Comparison of ENCODE assay signal across 1 cellular context in the genomic region with DNA sequence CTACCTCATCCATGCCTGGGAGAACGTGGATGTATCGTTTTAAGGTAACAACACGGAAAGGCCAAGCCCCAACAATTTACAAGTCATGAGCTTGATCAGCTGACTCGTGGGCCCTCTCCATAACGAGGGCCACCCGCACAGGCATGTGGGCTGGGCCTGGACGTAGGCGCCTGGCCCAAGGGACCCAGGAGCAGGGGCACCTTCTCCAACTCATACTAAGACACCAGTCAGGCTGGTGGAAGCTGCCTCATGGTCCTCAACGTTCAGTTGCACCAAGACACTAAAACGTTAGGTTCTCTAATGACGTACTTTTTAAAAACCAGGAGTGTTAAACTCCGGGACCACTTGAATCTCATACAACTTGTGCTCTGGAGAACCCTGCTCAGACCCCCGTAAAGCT.
TF ChIP-seq lines count a peak whose summit lies in the region.

No MANE protein-coding gene starts in this region.

TF ChIP-seq in HepG2, 621 proteins besides CTCF, POLR2A, EP300 and RAD21:
- TF ChIP-seq TEAD2 (CRISPR knock-in tag; IDR thresholded peaks at IDR 0.05) = no peak
- no peak for TF ChIP-seq PRMT3 (CRISPR knock-in tag; IDR thresholded peaks at IDR 0.05; ENCODE audit: borderline replicate concordance, low read depth)
- TF ChIP-seq HNF4A (CRISPR knock-in tag; IDR thresholded peaks at IDR 0.05) = no peak
- no peak for TF ChIP-seq ZMYM3 (CRISPR knock-in tag; IDR thresholded peaks at IDR 0.05)
- no peak for TF ChIP-seq SNAPC2 (CRISPR knock-in tag; IDR thresholded peaks at IDR 0.05)
- no peak for TF ChIP-seq KDM6A (CRISPR knock-in tag; IDR thresholded peaks at IDR 0.05; ENCODE audit: low read depth)
- TF ChIP-seq ZNF383 (CRISPR knock-in tag; IDR thresholded peaks at IDR 0.05; ENCODE audit: borderline replicate concordance) = no peak
- TF ChIP-seq PRPF4 (IDR thresholded peaks at IDR 0.05; ENCODE audit: low read depth, low read length, poor library complexity, severe bottlenecking) = no peak
- TF ChIP-seq ZNF264 (CRISPR knock-in tag; IDR thresholded peaks at IDR 0.05) = no peak
- no peak for TF ChIP-seq AKAP8 (CRISPR knock-in tag; IDR thresholded peaks at IDR 0.05)
- no peak for TF ChIP-seq SSRP1 (CRISPR knock-in tag; IDR thresholded peaks at IDR 0.05)
- no peak for TF ChIP-seq ZNF777 (CRISPR knock-in tag; IDR thresholded peaks at IDR 0.05)
- no peak for TF ChIP-seq IRF2 (CRISPR knock-in tag; IDR thresholded peaks at IDR 0.05)
- TF ChIP-seq FLYWCH1 (CRISPR knock-in tag; IDR thresholded peaks at IDR 0.05) = no peak
- TF ChIP-seq ZNF234 (CRISPR knock-in tag; conservative IDR thresholded peaks at IDR 0.05) = no peak
- TF ChIP-seq ATF2 (CRISPR knock-in tag; IDR thresholded peaks at IDR 0.05) = no peak
- TF ChIP-seq, protein P1, sequence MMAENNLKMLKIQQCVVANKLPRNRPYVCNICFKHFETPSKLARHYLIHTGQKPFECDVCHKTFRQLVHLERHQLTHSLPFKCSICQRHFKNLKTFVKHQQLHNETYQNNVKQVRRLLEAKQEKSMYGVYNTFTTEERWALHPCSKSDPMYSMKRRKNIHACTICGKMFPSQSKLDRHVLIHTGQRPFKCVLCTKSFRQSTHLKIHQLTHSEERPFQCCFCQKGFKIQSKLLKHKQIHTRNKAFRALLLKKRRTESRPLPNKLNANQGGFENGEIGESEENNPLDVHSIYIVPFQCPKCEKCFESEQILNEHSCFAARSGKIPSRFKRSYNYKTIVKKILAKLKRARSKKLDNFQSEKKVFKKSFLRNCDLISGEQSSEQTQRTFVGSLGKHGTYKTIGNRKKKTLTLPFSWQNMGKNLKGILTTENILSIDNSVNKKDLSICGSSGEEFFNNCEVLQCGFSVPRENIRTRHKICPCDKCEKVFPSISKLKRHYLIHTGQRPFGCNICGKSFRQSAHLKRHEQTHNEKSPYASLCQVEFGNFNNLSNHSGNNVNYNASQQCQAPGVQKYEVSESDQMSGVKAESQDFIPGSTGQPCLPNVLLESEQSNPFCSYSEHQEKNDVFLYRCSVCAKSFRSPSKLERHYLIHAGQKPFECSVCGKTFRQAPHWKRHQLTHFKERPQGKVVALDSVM (CRISPR knock-in tag; IDR thresholded peaks at IDR 0.05) = no peak
- TF ChIP-seq FOXC1 (CRISPR knock-in tag; IDR thresholded peaks at IDR 0.05; ENCODE audit: borderline replicate concordance) = no peak
- TF ChIP-seq ZNF768 (CRISPR knock-in tag; IDR thresholded peaks at IDR 0.05) = no peak
- no peak for TF ChIP-seq CCAR2 (optimal IDR thresholded peaks at IDR 0.05; ENCODE audit: low read depth, low read length)
